Comparison of ENCODE assay signal across 1 cellular context in the genomic region with DNA sequence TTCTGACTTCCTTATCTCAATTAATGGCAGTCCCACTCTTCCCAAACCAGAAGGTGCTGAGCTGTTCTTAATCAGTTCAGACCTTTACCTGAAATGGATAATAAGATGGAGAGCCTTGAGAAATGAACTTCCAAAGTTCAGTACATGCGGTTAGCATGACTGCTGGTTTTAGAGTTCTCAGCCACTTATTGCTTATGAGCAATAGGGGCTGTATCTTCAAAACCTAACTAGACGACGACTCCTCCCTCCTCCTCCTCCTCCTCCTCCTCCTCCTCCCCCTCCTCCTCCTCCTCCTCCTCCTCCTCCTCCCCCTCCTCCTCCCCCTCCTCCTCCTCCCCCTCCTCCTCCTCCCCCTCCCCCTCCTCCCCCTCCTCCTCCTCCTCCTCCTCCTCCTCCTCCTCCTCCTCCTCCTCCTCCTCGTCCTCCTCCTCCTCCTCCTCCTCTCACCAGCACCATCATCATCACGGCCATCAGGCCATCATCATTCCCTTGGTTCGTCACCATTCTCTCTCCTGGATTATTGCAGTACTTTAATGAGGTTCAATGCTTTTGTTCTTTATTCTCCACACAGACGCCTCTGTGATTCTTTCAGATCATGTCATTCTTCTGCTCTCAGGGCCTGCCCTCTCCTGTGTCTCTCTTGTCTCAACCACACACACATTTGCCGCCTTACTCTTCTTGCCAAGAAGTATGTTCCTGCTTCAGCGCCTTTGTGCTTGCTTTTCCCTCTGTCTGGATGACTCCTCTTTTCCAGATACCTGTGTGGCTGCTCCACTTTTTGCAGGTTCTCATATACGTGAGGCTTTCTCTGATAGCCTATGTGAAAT.
TF ChIP-seq lines count a peak whose summit lies in the region.

No MANE protein-coding gene starts in this region.

TF ChIP-seq in IMR-90, 13 proteins besides CTCF, POLR2A, EP300 and RAD21 (continued from another document):
- TF ChIP-seq, protein P1, sequence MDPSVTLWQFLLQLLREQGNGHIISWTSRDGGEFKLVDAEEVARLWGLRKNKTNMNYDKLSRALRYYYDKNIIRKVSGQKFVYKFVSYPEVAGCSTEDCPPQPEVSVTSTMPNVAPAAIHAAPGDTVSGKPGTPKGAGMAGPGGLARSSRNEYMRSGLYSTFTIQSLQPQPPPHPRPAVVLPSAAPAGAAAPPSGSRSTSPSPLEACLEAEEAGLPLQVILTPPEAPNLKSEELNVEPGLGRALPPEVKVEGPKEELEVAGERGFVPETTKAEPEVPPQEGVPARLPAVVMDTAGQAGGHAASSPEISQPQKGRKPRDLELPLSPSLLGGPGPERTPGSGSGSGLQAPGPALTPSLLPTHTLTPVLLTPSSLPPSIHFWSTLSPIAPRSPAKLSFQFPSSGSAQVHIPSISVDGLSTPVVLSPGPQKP (IDR thresholded peaks at IDR 0.05; ENCODE audit: borderline replicate concordance, low read depth, low read length): no peak
- no peak for TF ChIP-seq BHLHE40 (IDR thresholded peaks at IDR 0.05; ENCODE audit: low read depth, low read length)
- no peak for TF ChIP-seq CHD1 (IDR thresholded peaks at IDR 0.05; ENCODE audit: low read depth, low read length)
- no peak for TF ChIP-seq MXI1 (IDR thresholded peaks at IDR 0.05; ENCODE audit: borderline replicate concordance, low read depth, low read length)
- TF ChIP-seq RFX5 (IDR thresholded peaks at IDR 0.05; ENCODE audit: low read depth, low read length): no peak
- TF ChIP-seq RCOR1 (IDR thresholded peaks at IDR 0.05; ENCODE audit: insufficient replicate concordance, low read length): no peak
